8 cellular contexts compared by ENCODE assay signal in the genomic region with DNA sequence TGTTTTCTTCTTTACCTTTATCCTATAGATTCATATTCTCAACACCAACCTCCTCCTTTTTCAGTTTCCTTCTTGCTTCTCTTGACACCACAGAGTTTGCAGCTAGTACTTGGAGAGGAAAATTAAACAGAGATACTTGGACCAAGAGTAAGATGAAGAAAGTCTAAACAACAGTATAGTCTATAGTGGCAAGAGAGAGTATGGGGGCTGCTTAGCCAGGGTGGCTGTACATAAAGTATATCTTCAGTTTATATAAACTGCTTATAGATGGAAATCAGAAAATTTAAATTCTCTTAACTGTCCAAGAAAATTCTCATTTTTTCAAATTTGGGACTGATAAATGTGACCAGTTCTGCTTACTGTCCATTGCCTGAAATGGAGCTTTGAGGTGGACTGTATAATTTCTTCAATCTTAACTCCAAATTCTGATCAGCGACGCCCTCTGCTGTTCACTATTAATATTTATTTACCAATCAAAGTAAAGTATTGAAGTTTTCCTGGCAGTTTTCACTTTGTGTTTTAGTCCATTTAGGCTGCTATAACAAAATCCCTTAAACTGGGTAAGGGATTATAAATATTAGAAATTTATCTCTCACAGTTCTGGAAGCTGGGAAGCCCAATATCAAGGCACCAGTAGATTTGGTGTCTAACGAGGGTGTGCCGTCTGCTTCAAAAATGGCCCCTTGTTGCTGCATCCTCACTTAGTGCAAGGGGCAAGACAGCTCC. TPM values are rescaled to one million over a fixed set of nuclear protein-coding genes. Genes with fewer than 3 reads are reported as not detected.
DNase-seq lines count a peak whose midpoint lies in the region; FAIRE-seq and TF ChIP-seq lines count a peak whose summit lies in the region.

No MANE protein-coding gene starts in this region.

- H3K9me3 ChIP-seq in trophoblast cell (ENCODE audit: insufficient read depth, low read depth, low read length), result no peaks in the 10 kb centered on the region

- no peak for TF ChIP-seq POLR2A in GM12892 (IDR thresholded peaks at IDR 0.05; ENCODE audit: low read depth, low read length)

- H2BK12ac ChIP-seq in trophoblast cell (ENCODE audit: low read length), result peak overlapping the region; percentile 64

- no peak overlapping the region for H2AK5ac ChIP-seq in trophoblast cell (ENCODE audit: low read length)

- peaks cover 18 to 19% of the 10 kb centered on the region in 2 experiments for H3K36me3 ChIP-seq in trophoblast cell (ENCODE audit: control insufficient read depth in 1 of 2, insufficient read depth in 2 of 2, low read length in 2 of 2)

- no peak overlapping the region for H2AFZ ChIP-seq in trophoblast cell (ENCODE audit: insufficient read depth, low read length, poor library complexity)

- no peak overlapping the region for H2BK120ac ChIP-seq in trophoblast cell (ENCODE audit: insufficient read depth, low read length, poor library complexity)

- no peak overlapping the region for H4K8ac ChIP-seq in trophoblast cell (ENCODE audit: low read depth, low read length)

- no peaks in the 10 kb centered on the region for H3K27me3 ChIP-seq in trophoblast cell (ENCODE audit: insufficient read depth, low read length)

- no peak overlapping the region for H3K27ac ChIP-seq in trophoblast cell (ENCODE audit: low read depth, low read length)

- H2BK5ac ChIP-seq in trophoblast cell (ENCODE audit: low read depth, low read length, poor library complexity), result no peak overlapping the region

- no peak for FAIRE-seq in GM12892 (lab: Jason Lieb, UNC)

- no peak overlapping the region for H3K4me3 ChIP-seq in trophoblast cell (ENCODE audit: low read depth, low read length)

- H3K18ac ChIP-seq in trophoblast cell (ENCODE audit: low read length), result no peak overlapping the region

- no peaks in the 10 kb centered on the region for H3K79me2 ChIP-seq in trophoblast cell (ENCODE audit: control insufficient read depth, insufficient read depth, low read length, poor library complexity)

- peak overlapping the region; percentile 69 for H3K4ac ChIP-seq in trophoblast cell (ENCODE audit: low read depth, low read length)

- H3K14ac ChIP-seq in trophoblast cell (ENCODE audit: low read length), result no peak overlapping the region

- WGBS in trophoblast cell (ENCODE audit: extremely low coverage, insufficient coverage, insufficient read length), result no CpG with 5 or more reads among the region's 4 CpGs

- no peak overlapping the region for H3K4me2 ChIP-seq in trophoblast cell (ENCODE audit: low read length)

- H3K4me1 ChIP-seq in trophoblast cell (ENCODE audit: control insufficient read depth in 1 of 2, insufficient read depth in 2 of 2, low read length in 2 of 2), result peaks cover 0 to 1% of the 10 kb centered on the region in 2 experiments

- no peak overlapping the region for H3K23ac ChIP-seq in trophoblast cell (ENCODE audit: low read length)

- H3K79me1 ChIP-seq in trophoblast cell (ENCODE audit: low read length), result peaks cover 2% of the 10 kb centered on the region

- no peak overlapping the region for H3K9ac ChIP-seq in trophoblast cell (ENCODE audit: low read length)

- DNase-seq in NCI-H1417 (lab: John Stamatoyannopoulos, UW) (peak in 2 of 3 experiments; percentile 61 to 73), NCI-H1417 treated with DMSO at 0.1 percent for 48 hours (lab: John Stamatoyannopoulos, UW) (no peak), HT-29 (ENCODE audit: low spot score) (peak; percentile 66), T-helper 1 cell (peak in 3 of 5 donors; percentile 8 to 28 (median 15)), fibroblast of gingiva (ENCODE audit: low read depth) (peak; percentile 9), trophoblast cell (peak; percentile 36 to 84), GM12892 (ENCODE audit: insufficient read length) (no peak), T1000 (lab: John Stamatoyannopoulos, UW) (no peak)

- peak overlapping the region; percentile 47 for H4K91ac ChIP-seq in trophoblast cell (ENCODE audit: low read depth, low read length)

- H4K12ac ChIP-seq in trophoblast cell (ENCODE audit: low read depth, low read length), result no peak overlapping the region

RNA-seq across cellular contexts. Expression of a gene that starts 14.8 kb away (rescaled TPM):
- total RNA-seq in HT-29 (2014; rRNA removed; shearing (Covaris generic)), result 2.2 and 3.2 TPM in 2 replicates
- polyA plus RNA-seq in trophoblast cell (2013), result 5.6 and 6.0 TPM in 2 replicates
- 7.9 TPM for polyA plus RNA-seq in GM12892 (2012; ENCODE audit: missing spikeins)

Comparison
In these comparisons a context has a peak if more than half of its experiments do, and no peak if none do; other contexts are left out.
1. DNase-seq: peak in NCI-H1417 (2 of 3), HT-29 (single experiment), T-helper 1 cell (3 of 5), fibroblast of gingiva (single experiment) and trophoblast cell (2 of 2); none in NCI-H1417 treated with DMSO at 0.1 percent for 48 hours (single experiment), GM12892 (single experiment) and T1000 (single experiment).